1 cellular context compared by ENCODE assay signal in the genomic region with DNA sequence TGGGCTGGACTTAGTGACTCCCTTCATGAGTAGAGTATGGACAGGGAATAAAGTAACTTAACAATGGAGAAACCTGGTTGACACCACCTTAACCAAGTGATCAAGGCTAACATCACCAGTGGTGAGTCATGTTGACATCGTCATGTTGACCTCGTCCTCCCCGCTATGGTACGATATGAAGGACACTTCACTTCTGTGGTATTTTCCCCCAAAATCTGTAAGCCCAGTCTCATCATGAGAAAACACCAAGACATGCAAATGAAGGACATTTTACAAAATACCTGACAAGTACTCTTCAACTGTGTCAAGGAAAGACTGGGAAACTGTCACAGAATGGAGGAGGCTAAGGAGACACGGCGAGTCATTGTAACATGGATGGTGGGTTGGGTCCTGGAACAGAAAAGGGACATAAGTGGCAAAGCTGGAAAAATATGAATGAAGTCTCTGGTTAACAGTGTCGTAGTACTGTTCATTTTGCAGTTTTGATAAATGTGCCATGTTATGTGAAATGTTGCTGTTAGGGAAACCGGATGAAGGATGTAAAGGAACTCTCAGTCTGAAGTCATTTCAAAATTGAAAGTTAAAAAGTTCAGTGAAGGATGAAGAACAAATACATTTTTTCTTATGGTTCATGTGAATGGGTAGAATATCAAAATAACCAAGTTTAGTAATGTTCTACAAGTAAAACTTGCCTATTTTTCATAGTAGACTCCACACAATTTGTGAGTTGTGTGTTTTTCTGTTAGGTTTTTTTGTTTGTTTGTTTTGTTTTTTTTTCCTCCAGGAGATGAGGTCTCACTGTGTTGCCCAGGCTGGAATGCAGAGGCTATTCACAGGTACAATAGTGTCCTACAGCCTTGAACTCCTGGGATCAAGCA.
TF ChIP-seq lines count a peak whose summit lies in the region.

No MANE protein-coding gene starts in this region.

TF ChIP-seq in K562, 482 proteins besides CTCF, POLR2A, EP300 and RAD21 (continued from another document):
- no peak for TF ChIP-seq RUNX1 (IDR thresholded peaks at IDR 0.05; ENCODE audit: low read depth)
